In genomic region chr1:69540052-69540451, GRCh38 we compare ENCODE assay signal across 1 cellular context.
TF ChIP-seq lines count a peak whose summit lies in the region.

No MANE protein-coding gene starts in this region.

TF ChIP-seq in K562, 482 proteins besides CTCF, POLR2A, EP300 and RAD21 (continued from another document and continues in another):
- TF ChIP-seq CLOCK (CRISPR knock-in tag; IDR thresholded peaks at IDR 0.05; ENCODE audit: borderline replicate concordance) (no peak), HMBOX1 (IDR thresholded peaks at IDR 0.05) (peak; percentile 100), ZKSCAN8 (CRISPR knock-in tag; IDR thresholded peaks at IDR 0.05) (no peak), RCOR1 (IDR thresholded peaks at IDR 0.05; ENCODE audit: borderline replicate concordance in 1 of 2, low read depth in 2 of 2, low read length in 2 of 2) (peak; percentile 57 to 69; a peak in 2 of 4 replicates), ID3 (CRISPR knock-in tag; IDR thresholded peaks at IDR 0.05) (no peak), ID3 (tag; IDR thresholded peaks at IDR 0.05) (no peak), MYBL2 (IDR thresholded peaks at IDR 0.05; ENCODE audit: low read depth) (no peak), MYBL2 (CRISPR knock-in tag; IDR thresholded peaks at IDR 0.05; ENCODE audit: borderline replicate concordance) (no peak), ZBTB11 (CRISPR knock-in tag; IDR thresholded peaks at IDR 0.05) (peak in 1 of 3 experiments; percentile 65; a peak in 1 of 6 replicates), ZNF57 (CRISPR knock-in tag; IDR thresholded peaks at IDR 0.05) (no peak), MCM3 (IDR thresholded peaks at IDR 0.05) (no peak), TCF3 (CRISPR knock-in tag; IDR thresholded peaks at IDR 0.05) (peak; percentile 96), ATF1 (CRISPR knock-in tag; IDR thresholded peaks at IDR 0.05) (no peak), ATF1 (tag; IDR thresholded peaks at IDR 0.05) (peak; percentile 29; the same call in 1 of the 2 replicates), RNF2 (IDR thresholded peaks at IDR 0.05) (peak; percentile 84; the same call in 1 of the 2 replicates), ZNF589 (CRISPR knock-in tag; IDR thresholded peaks at IDR 0.05; ENCODE audit: low read depth) (no peak), FOXA1 (IDR thresholded peaks at IDR 0.05; ENCODE audit: borderline replicate concordance) (no peak), GATAD2B (IDR thresholded peaks at IDR 0.05; ENCODE audit: borderline replicate concordance) (no peak), JUNB (CRISPR knock-in tag; conservative IDR thresholded peaks at IDR 0.05) (no peak), CBX3 (IDR thresholded peaks at IDR 0.05; ENCODE audit: borderline replicate concordance in 1 of 2, low read length in 2 of 2) (0 out of 3 replicates have a peak, but pooled peaks of 1 of the 2 experiments have one; percentile 67), BRCA1 (IDR thresholded peaks at IDR 0.05) (no peak; the same call in 1 of the 2 replicates), BRCA1 (CRISPR knock-in tag; IDR thresholded peaks at IDR 0.05) (no peak), TFAP4 (CRISPR knock-in tag; IDR thresholded peaks at IDR 0.05; ENCODE audit: borderline replicate concordance) (no peak), SFPQ (IDR thresholded peaks at IDR 0.05; ENCODE audit: low read depth, low read length) (no peak), ZBTB40 (IDR thresholded peaks at IDR 0.05) (no peak), ZBTB40 (CRISPR knock-in tag; IDR thresholded peaks at IDR 0.05) (no peak), FIP1L1 (IDR thresholded peaks at IDR 0.05; ENCODE audit: low read depth, low read length, poor library complexity, severe bottlenecking) (no peak), HMG20B (CRISPR knock-in tag; IDR thresholded peaks at IDR 0.05) (no peak), WHSC1 (IDR thresholded peaks at IDR 0.05; ENCODE audit: low read length) (no peak), KLF16 (IDR thresholded peaks at IDR 0.05) (peak; percentile 93), HIVEP1 (CRISPR knock-in tag; IDR thresholded peaks at IDR 0.05) (no peak), ZNF696 (CRISPR knock-in tag; conservative IDR thresholded peaks at IDR 0.05) (no peak)
- TF ChIP-seq, protein P1, sequence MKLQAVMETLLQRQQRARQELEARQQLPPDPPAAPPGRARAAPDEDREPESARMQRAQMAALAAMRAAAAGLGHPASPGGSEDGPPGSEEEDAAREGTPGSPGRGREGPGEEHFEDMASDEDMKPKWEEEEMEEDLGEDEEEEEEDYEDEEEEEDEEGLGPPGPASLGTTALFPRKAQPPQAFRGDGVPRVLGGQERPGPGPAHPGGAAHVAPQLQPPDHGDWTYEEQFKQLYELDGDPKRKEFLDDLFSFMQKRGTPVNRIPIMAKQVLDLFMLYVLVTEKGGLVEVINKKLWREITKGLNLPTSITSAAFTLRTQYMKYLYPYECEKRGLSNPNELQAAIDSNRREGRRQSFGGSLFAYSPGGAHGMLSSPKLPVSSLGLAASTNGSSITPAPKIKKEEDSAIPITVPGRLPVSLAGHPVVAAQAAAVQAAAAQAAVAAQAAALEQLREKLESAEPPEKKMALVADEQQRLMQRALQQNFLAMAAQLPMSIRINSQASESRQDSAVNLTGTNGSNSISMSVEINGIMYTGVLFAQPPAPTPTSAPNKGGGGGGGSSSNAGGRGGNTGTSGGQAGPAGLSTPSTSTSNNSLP (IDR thresholded peaks at IDR 0.05; ENCODE audit: borderline replicate concordance, low read depth, low read length): 0 out of 2 replicates have a peak, but pooled peaks have one; percentile 54
- TF ChIP-seq, protein P2, sequence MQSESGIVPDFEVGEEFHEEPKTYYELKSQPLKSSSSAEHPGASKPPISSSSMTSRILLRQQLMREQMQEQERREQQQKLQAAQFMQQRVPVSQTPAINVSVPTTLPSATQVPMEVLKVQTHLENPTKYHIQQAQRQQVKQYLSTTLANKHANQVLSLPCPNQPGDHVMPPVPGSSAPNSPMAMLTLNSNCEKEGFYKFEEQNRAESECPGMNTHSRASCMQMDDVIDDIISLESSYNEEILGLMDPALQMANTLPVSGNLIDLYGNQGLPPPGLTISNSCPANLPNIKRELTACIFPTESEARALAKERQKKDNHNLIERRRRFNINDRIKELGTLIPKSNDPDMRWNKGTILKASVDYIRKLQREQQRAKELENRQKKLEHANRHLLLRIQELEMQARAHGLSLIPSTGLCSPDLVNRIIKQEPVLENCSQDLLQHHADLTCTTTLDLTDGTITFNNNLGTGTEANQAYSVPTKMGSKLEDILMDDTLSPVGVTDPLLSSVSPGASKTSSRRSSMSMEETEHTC (IDR thresholded peaks at IDR 0.05): peak; percentile 67; the same call in 1 of the 2 replicates
- TF ChIP-seq, protein P3, sequence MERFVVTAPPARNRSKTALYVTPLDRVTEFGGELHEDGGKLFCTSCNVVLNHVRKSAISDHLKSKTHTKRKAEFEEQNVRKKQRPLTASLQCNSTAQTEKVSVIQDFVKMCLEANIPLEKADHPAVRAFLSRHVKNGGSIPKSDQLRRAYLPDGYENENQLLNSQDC (CRISPR knock-in tag; IDR thresholded peaks at IDR 0.05): no peak
